In genomic region chr6:90484903-90485302, GRCh38 we compare ENCODE assay signal across 21 cellular contexts.
DNase-seq lines count a peak whose midpoint lies in the region.
"Had no signal": no experiment of that assay in that cellular context is flagged by ENCODE, and none has a peak within 500 bp of the region (broad histone marks: within the 10 kb centered on the region; RNA-seq: fewer than 3 reads in every experiment).

No MANE protein-coding gene starts in this region.

- peaks cover 29% of the 10 kb centered on the region for H3K4me1 ChIP-seq in HUES48 (ENCODE audit: control insufficient read depth, insufficient read depth, low read length)
- H3K4me1 ChIP-seq: gastroesophageal sphincter, upper lobe of left lung had no signal

- H3K9me3 ChIP-seq in HUES48 (ENCODE audit: control insufficient read depth, insufficient read depth, low read length) = peaks cover 10% of the 10 kb centered on the region
- H3K9me3 ChIP-seq: gastroesophageal sphincter, upper lobe of left lung had no signal

- H3K36me3 ChIP-seq in HUES48 (ENCODE audit: control insufficient read depth, insufficient read depth, low read length) = no peaks in the 10 kb centered on the region
- H3K36me3 ChIP-seq: gastroesophageal sphincter, upper lobe of left lung had no signal

- H3K9ac ChIP-seq in HUES48 (ENCODE audit: low read depth, low read length) = no peak overlapping the region
- H3K9ac ChIP-seq: GM23248 had no signal

- H3K27me3 ChIP-seq in HUES48 (ENCODE audit: control insufficient read depth, insufficient read depth, low read length) = no peaks in the 10 kb centered on the region
- H3K27me3 ChIP-seq: gastroesophageal sphincter, upper lobe of left lung had no signal

- peak overlapping the region; percentile 81 for H3K27ac ChIP-seq in HUES48 (ENCODE audit: low read depth, low read length)
- H3K27ac ChIP-seq: coronary artery, gastroesophageal sphincter, GM23248, HL-60, upper lobe of left lung had no signal

- no peak overlapping the region for H3K4me3 ChIP-seq in HUES48 (ENCODE audit: low read depth, low read length)
- H3K4me3 ChIP-seq: coronary artery, gastroesophageal sphincter, GM23248, upper lobe of left lung had no signal

- DNase-seq in cerebellar cortex (ENCODE audit: low spot score) = peak; percentile 19
- peak; percentile 40 for DNase-seq in iPS-NIHi11 (ENCODE audit: low spot score)
- DNase-seq in putamen (ENCODE audit: low spot score) = peak; percentile 80
- no peak for DNase-seq in stimulated activated CD4-positive, alpha-beta T cell treated with anti-CD3 and anti-CD28 coated beads, Interleukin-1b, Interleukin-23, amount 100 ng/mL, for 48 hours
- no peak for DNase-seq in T-helper 2 cell
- DNase-seq in activated effector memory CD4-positive, alpha-beta T cell treated with anti-CD3 and anti-CD28 coated beads, Interleukin-2, amount 50 U/mL, for 16 hours = no peak
- DNase-seq in activated T-cell treated with anti-CD3 and anti-CD28 coated beads, Interleukin-2, amount 50 U/mL, for 1 hour = no peak
- DNase-seq: activated CD4-positive, alpha-beta T cell treated with anti-CD3 and anti-CD28 coated beads, Interleukin-2, amount 50 U/mL, for 1 hour; activated naive CD4-positive, alpha-beta T cell treated with Interleukin-2 at 50 U/mL for 16 hours; CD8-positive, alpha-beta memory T cell; DMS79; GM23248; naive thymus-derived CD8-positive, alpha-beta T cell; NCI-H1930; NCI-H510A; stimulated activated naive CD4-positive, alpha-beta T cell treated with Interleukin-2 at 50 U/mL for 16 hours; upper lobe of left lung had no signal

Comparison
In these comparisons a context has a peak if more than half of its experiments do, and no peak if none do; other contexts are left out.
1. DNase-seq: peak in cerebellar cortex (single experiment), iPS-NIHi11 (single experiment) and putamen (single experiment); none in stimulated activated CD4-positive, alpha-beta T cell treated with anti-CD3 and anti-CD28 coated beads, Interleukin-1b, Interleukin-23, amount 100 ng/mL, for 48 hours (single experiment), T-helper 2 cell (0 of 5), activated effector memory CD4-positive, alpha-beta T cell treated with anti-CD3 and anti-CD28 coated beads, Interleukin-2, amount 50 U/mL, for 16 hours (single experiment) and activated T-cell treated with anti-CD3 and anti-CD28 coated beads, Interleukin-2, amount 50 U/mL, for 1 hour (single experiment).